8 cellular contexts compared by ENCODE assay signal in the genomic region with DNA sequence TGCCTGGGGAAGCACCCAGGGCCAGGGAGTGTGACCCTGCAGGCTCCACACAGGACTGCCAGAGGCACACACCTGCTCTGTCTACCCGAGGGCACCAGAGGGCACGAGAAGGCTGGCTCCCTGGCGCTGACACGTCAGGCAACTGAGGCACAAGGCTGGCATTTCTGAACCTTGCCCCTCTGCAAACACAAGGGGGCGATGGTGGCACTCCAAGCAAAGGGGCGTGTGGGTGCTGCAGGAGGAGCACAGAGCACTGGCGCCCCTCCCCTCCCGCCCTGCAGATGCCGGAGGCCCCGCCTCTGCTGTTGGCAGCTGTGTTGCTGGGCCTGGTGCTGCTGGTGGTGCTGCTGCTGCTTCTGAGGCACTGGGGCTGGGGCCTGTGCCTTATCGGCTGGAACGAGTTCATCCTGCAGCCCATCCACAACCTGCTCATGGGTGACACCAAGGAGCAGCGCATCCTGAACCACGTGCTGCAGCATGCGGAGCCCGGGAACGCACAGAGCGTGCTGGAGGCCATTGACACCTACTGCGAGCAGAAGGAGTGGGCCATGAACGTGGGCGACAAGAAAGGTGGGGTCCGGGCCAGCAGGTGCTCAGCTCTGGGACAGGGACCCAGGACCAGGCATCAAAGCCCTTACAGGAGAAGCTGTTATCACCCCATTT. TPM values are rescaled to one million over a fixed set of nuclear protein-coding genes. Genes with fewer than 3 reads are reported as not detected.
A peak's percentile ranks its signal among the peaks of the same experiment; 100 is the strongest.
DNase-seq lines count a peak whose midpoint lies in the region; ATAC-seq and TF ChIP-seq lines count a peak whose summit lies in the region.

No MANE protein-coding gene starts in this region.

- peaks cover 25 to 61% (median 38%) of the 10 kb centered on the region in 4 donors for H3K4me1 ChIP-seq in liver (ENCODE audit: control insufficient read depth in 4 of 4, insufficient read depth in 4 of 4, low read length in 3 of 4)

- peaks cover 11% of the 10 kb centered on the region for H3K4me1 Mint-ChIP-seq in activated B cell treated with CpG ODN at 0.5 μM for 24 hours

- intact Hi-C loops in activated B cell treated with CpG ODN at 0.5 μM for 24 hours (cut with micrococcal nuclease): no loop called here

- H3K27me3 Mint-ChIP-seq in activated B cell treated with CpG ODN at 0.5 μM for 24 hours: no peaks in the 10 kb centered on the region

- peak overlapping the region; percentile 57 to 92 for H3K9ac ChIP-seq in liver (ENCODE audit: low read depth in 1 of 2, low read length in 2 of 2)

- TF ChIP-seq RAD21 in liver (IDR thresholded peaks at IDR 0.05): peak; percentile 70 to 82

- no peaks in the 10 kb centered on the region for H3K27me3 ChIP-seq in liver (ENCODE audit: control insufficient read depth in 4 of 4, insufficient read depth in 4 of 4, low read length in 3 of 4)

- H3K4me3 Mint-ChIP-seq in activated B cell treated with CpG ODN at 0.5 μM for 24 hours: no peak overlapping the region

- H3K9me3 ChIP-seq in liver (ENCODE audit: control insufficient read depth in 4 of 4, low read length in 3 of 4): no peaks in the 10 kb centered on the region

- peaks cover 0 to 23% (median 9%) of the 10 kb centered on the region in 4 donors for H3K36me3 ChIP-seq in liver (ENCODE audit: control insufficient read depth in 4 of 4, insufficient read depth in 3 of 4, low read depth in 1 of 4, low read length in 3 of 4)

- peak; percentile 32 to 80 for DNase-seq in NCI-H524 (lab: John Stamatoyannopoulos, UW)
- DNase-seq in NCI-H524 treated with DMSO at 0.1 percent for 48 hours (lab: John Stamatoyannopoulos, UW): no peak
- peak; percentile 55 for DNase-seq in NCI-H2029 (lab: John Stamatoyannopoulos, UW)
- no peak for DNase-seq in activated B cell treated with CpG ODN at 0.5 μM for 24 hours
- DNase-seq in dermis blood vessel endothelial cell: peak; percentile 90
- peak; percentile 65 to 73 for DNase-seq in stimulated activated CD4-positive, alpha-beta T cell treated with anti-CD3 and anti-CD28 coated beads, Interleukin-4, amount 100 ng/mL, for 48 hours (ENCODE audit: low read depth in 2 of 2)
- DNase-seq in middle frontal gyrus (ENCODE audit: extremely low spot score, low spot score): no peak

- no peaks in the 10 kb centered on the region for H3K9me3 Mint-ChIP-seq in activated B cell treated with CpG ODN at 0.5 μM for 24 hours

- peak overlapping the region; percentile 33 to 53 (median 44) for H3K4me3 ChIP-seq in liver (ENCODE audit: low read depth in 1 of 3, low read length in 3 of 3)

- WGBS in liver: 20% methylated on average over 22 of the region's 22 CpGs

- peaks cover 21% of the 10 kb centered on the region for H3K36me3 Mint-ChIP-seq in activated B cell treated with CpG ODN at 0.5 μM for 24 hours (ENCODE audit: low read depth)

- no peak overlapping the region for H3K27ac Mint-ChIP-seq in activated B cell treated with CpG ODN at 0.5 μM for 24 hours

- POLR2A ChIA-PET in activated B cell treated with CpG ODN at 0.5 μM for 24 hours (lab: Charles Lee): interaction anchor here (0.7 kb wide), 1 partner anchor 16 kb away, joined by 5 read pairs; no protein-coding TSS in a partner anchor

- peak; percentile 85 for ATAC-seq in activated B cell treated with CpG ODN at 0.5 μM for 24 hours (ENCODE audit: low read depth)

- CTCF ChIA-PET in activated B cell treated with CpG ODN at 0.5 μM for 24 hours (lab: Charles Lee): no interaction called here

- H3K27ac ChIP-seq in liver (ENCODE audit: low read depth in 1 of 2, low read length in 2 of 2): peak overlapping the region; percentile 93

- no peak for TF ChIP-seq CTCF in activated B cell treated with CpG ODN at 0.5 μM for 24 hours (IDR thresholded peaks at IDR 0.05)
- peak; percentile 64 for TF ChIP-seq CTCF in liver (IDR thresholded peaks at IDR 0.05; ENCODE audit: low read depth, low read length, missing input control)

TF ChIP-seq in liver, 16 proteins besides CTCF, POLR2A, EP300 and RAD21:
- TF ChIP-seq, protein P1, sequence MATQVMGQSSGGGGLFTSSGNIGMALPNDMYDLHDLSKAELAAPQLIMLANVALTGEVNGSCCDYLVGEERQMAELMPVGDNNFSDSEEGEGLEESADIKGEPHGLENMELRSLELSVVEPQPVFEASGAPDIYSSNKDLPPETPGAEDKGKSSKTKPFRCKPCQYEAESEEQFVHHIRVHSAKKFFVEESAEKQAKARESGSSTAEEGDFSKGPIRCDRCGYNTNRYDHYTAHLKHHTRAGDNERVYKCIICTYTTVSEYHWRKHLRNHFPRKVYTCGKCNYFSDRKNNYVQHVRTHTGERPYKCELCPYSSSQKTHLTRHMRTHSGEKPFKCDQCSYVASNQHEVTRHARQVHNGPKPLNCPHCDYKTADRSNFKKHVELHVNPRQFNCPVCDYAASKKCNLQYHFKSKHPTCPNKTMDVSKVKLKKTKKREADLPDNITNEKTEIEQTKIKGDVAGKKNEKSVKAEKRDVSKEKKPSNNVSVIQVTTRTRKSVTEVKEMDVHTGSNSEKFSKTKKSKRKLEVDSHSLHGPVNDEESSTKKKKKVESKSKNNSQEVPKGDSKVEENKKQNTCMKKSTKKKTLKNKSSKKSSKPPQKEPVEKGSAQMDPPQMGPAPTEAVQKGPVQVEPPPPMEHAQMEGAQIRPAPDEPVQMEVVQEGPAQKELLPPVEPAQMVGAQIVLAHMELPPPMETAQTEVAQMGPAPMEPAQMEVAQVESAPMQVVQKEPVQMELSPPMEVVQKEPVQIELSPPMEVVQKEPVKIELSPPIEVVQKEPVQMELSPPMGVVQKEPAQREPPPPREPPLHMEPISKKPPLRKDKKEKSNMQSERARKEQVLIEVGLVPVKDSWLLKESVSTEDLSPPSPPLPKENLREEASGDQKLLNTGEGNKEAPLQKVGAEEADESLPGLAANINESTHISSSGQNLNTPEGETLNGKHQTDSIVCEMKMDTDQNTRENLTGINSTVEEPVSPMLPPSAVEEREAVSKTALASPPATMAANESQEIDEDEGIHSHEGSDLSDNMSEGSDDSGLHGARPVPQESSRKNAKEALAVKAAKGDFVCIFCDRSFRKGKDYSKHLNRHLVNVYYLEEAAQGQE (IDR thresholded peaks at IDR 0.05): no peak
- peak in 1 of 2 donors; percentile 30 for TF ChIP-seq RXRA (IDR thresholded peaks at IDR 0.05)
- no peak for TF ChIP-seq JUND (IDR thresholded peaks at IDR 0.05)
- peak in 1 of 2 donors; percentile 52 for TF ChIP-seq HNF4A (conservative IDR thresholded peaks at IDR 0.05)
- TF ChIP-seq, protein P2, sequence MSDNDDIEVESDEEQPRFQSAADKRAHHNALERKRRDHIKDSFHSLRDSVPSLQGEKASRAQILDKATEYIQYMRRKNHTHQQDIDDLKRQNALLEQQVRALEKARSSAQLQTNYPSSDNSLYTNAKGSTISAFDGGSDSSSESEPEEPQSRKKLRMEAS (IDR thresholded peaks at IDR 0.05): no peak
- TF ChIP-seq EGR1 (IDR thresholded peaks at IDR 0.05; ENCODE audit: low read depth in 2 of 2): no peak
- no peak for TF ChIP-seq GABPA (IDR thresholded peaks at IDR 0.05 in 1 of 2, conservative IDR thresholded peaks at IDR 0.05 in 1 of 2)
- no peak for TF ChIP-seq FOXA1 (IDR thresholded peaks at IDR 0.05)
- no peak for TF ChIP-seq HNF4G (IDR thresholded peaks at IDR 0.05)
- no peak for TF ChIP-seq TAF1 (conservative IDR thresholded peaks at IDR 0.05)
- TF ChIP-seq, protein P3, sequence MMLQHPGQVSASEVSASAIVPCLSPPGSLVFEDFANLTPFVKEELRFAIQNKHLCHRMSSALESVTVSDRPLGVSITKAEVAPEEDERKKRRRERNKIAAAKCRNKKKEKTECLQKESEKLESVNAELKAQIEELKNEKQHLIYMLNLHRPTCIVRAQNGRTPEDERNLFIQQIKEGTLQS (IDR thresholded peaks at IDR 0.05): no peak
- peak; percentile 42 for TF ChIP-seq YY1 (IDR thresholded peaks at IDR 0.05)
- no peak for TF ChIP-seq FOXA2 (IDR thresholded peaks at IDR 0.05)
- TF ChIP-seq, protein P4, sequence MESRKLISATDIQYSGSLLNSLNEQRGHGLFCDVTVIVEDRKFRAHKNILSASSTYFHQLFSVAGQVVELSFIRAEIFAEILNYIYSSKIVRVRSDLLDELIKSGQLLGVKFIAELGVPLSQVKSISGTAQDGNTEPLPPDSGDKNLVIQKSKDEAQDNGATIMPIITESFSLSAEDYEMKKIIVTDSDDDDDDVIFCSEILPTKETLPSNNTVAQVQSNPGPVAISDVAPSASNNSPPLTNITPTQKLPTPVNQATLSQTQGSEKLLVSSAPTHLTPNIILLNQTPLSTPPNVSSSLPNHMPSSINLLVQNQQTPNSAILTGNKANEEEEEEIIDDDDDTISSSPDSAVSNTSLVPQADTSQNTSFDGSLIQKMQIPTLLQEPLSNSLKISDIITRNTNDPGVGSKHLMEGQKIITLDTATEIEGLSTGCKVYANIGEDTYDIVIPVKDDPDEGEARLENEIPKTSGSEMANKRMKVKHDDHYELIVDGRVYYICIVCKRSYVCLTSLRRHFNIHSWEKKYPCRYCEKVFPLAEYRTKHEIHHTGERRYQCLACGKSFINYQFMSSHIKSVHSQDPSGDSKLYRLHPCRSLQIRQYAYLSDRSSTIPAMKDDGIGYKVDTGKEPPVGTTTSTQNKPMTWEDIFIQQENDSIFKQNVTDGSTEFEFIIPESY (IDR thresholded peaks at IDR 0.05): no peak
- TF ChIP-seq SP1 (IDR thresholded peaks at IDR 0.05): peak; percentile 63
- no peak for TF ChIP-seq NR2F2 (IDR thresholded peaks at IDR 0.05)

RNA-seq across cellular contexts. Expression of a gene that starts 20.8 kb away (rescaled TPM):
- total RNA-seq in activated B cell treated with CpG ODN at 0.5 μM for 24 hours: 24.4 and 31.2 TPM in 2 replicates
- total RNA-seq in dermis blood vessel endothelial cell: 81.9 and 129 TPM in 2 replicates
- 10 to 100 TPM; 22.2 to 30.2 TPM for total RNA-seq in liver
- 10 to 100 TPM; 37.0 to 41.3 TPM for polyA plus RNA-seq in liver

RNA-seq across cellular contexts. Expression of a gene that starts 20.8 kb away (rescaled TPM):
- total RNA-seq in activated B cell treated with CpG ODN at 0.5 μM for 24 hours: 40.6 and 49.5 TPM in 2 replicates
- total RNA-seq in dermis blood vessel endothelial cell: 551 and 616 TPM in 2 replicates
- total RNA-seq in liver: 100 to 1,000 TPM in 1 of 2 donors, 10 to 100 TPM in 1; 75.3 to 136 TPM
- polyA plus RNA-seq in liver: 100 to 1,000 TPM; 156 to 430 TPM

RNA-seq across cellular contexts. Expression of a gene that starts 54.2 kb away (rescaled TPM):
- total RNA-seq in activated B cell treated with CpG ODN at 0.5 μM for 24 hours (2.3 and 6.5 TPM in 2 replicates), dermis blood vessel endothelial cell (123 and 288 TPM in 2 replicates), liver (10 to 100 TPM; 41.6 to 48.8 TPM)
- 10 to 100 TPM in 1 of 2 donors, 1 to 10 TPM in 1; 3.8 to 10.6 TPM for polyA plus RNA-seq in liver

RNA-seq across cellular contexts. Expression of a gene that starts 58.5 kb away (rescaled TPM):
- total RNA-seq in activated B cell treated with CpG ODN at 0.5 μM for 24 hours (46.1 and 47.2 TPM in 2 replicates), dermis blood vessel endothelial cell (86.0 and 93.6 TPM in 2 replicates), liver (100 to 1,000 TPM in 1 of 2 donors, 10 to 100 TPM in 1; 20.5 to 153 TPM)
- 10 to 100 TPM; 10.8 to 11.7 TPM for polyA plus RNA-seq in liver

Comparison
In these comparisons a context has a peak if more than half of its experiments do, and no peak if none do; other contexts are left out.
1. DNase-seq: peak in NCI-H524 (2 of 2), NCI-H2029 (single experiment), dermis blood vessel endothelial cell (single experiment) and stimulated activated CD4-positive, alpha-beta T cell treated with anti-CD3 and anti-CD28 coated beads, Interleukin-4, amount 100 ng/mL, for 48 hours (2 of 2); none in NCI-H524 treated with DMSO at 0.1 percent for 48 hours (single experiment), activated B cell treated with CpG ODN at 0.5 μM for 24 hours (single experiment) and middle frontal gyrus (single experiment).